8 cellular contexts compared by ENCODE assay signal in the genomic region with DNA sequence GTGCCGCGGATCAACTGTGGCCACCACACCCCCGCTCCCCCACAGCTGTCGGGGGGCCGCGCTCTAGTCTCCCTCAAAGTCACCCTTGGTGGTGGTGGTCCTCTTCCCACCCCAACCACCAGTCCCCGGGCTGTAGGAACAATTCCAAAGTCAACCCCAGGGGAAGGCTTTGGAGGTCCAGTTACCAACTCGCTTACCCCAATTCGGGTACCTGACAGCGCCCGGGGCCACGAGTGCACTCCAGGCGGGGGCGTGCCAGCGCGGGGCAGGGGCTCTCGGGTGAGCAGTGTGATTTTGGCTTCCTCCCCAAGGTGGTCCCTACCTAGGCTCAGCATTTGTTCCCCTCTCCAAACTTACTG. TPM values are rescaled to one million over a fixed set of nuclear protein-coding genes. Genes with fewer than 3 reads are reported as not detected.
A peak's percentile ranks its signal among the peaks of the same experiment; 100 is the strongest.
DNase-seq lines count a peak whose midpoint lies in the region; ATAC-seq, FAIRE-seq and TF ChIP-seq lines count a peak whose summit lies in the region.

No MANE protein-coding gene starts in this region.

- H3K23ac ChIP-seq in mesendoderm (ENCODE audit: low read length), result no peak overlapping the region

- no peak overlapping the region for H4K5ac ChIP-seq in mesendoderm (ENCODE audit: low read length)

- no TSS peak for BruUV-seq in K562 (replicated peaks; lab: Mats Ljungman, UMichigan)

- H3K36me3 ChIP-seq in K562 (ENCODE audit: control insufficient read depth, insufficient read depth, low read length) (no peaks in the 10 kb centered on the region), mesendoderm (ENCODE audit: control insufficient read depth, insufficient read depth, low read length) (no peaks in the 10 kb centered on the region), upper lobe of left lung (no peaks in the 10 kb centered on the region)

- peak overlapping the region; percentile 71 for H3K4me2 ChIP-seq in K562 (ENCODE audit: insufficient read depth, low read length)
- H3K4me2 ChIP-seq in mesendoderm (ENCODE audit: low read length), result peak overlapping the region; percentile 100

- peak overlapping the region; percentile 30 for H2BK5ac ChIP-seq in mesendoderm (ENCODE audit: low read length)

- DNase-seq in RPMI8226 (peak; percentile 19), K562 (ENCODE audit: extremely low read depth in 1 of 4, low spot score in 3 of 4) (peak in 3 of 4 experiments; percentile 52 to 58 (median 56)), mesendoderm (no peak), upper lobe of left lung (peak in 1 of 2 donors; percentile 88), NOMO-1 treated with dmso at 0.1 percent for 144 hours (lab: John Stamatoyannopoulos, UW; ENCODE audit: unreplicated experiment) (no peak), GM20000 (ENCODE audit: low spot score) (no peak)

- TF ChIP-seq CTCF in K562 (IDR thresholded peaks at IDR 0.05 in 2 of 3, conservative IDR thresholded peaks at IDR 0.05 in 1 of 3; ENCODE audit: insufficient read depth in 2 of 3, low read depth in 1 of 3, low read length in 3 of 3), result no peak
- TF ChIP-seq CTCF in upper lobe of left lung (IDR thresholded peaks at IDR 0.05), result no peak
- no peak for TF ChIP-seq CTCF in GM20000 (IDR thresholded peaks at IDR 0.05; ENCODE audit: extremely low read depth, missing control alignments)

- intact Hi-C loops in K562 (cut with micrococcal nuclease), result loop anchor here (1.0 to 5.0 kb wide), 4 partner anchors 46 to 127 kb away; no protein-coding TSS in a partner anchor

- H3K4me1 ChIP-seq in K562 (replicated peaks in 1 of 2; ENCODE audit: control insufficient read depth in 2 of 2, insufficient read depth in 2 of 2, low read length in 2 of 2), result peaks cover 14 to 54% of the 10 kb centered on the region in 2 experiments; a peak in 4 of 5 replicates
- H3K4me1 ChIP-seq in mesendoderm (ENCODE audit: control insufficient read depth, low read depth, low read length), result peaks cover 17% of the 10 kb centered on the region
- H3K4me1 ChIP-seq in upper lobe of left lung, result peaks cover 34 to 51% (median 36%) of the 10 kb centered on the region in 4 donors

- in situ Hi-C loops in K562 (cut with MboI), result no loop called here

- H3K79me1 ChIP-seq in mesendoderm (ENCODE audit: low read length), result peaks cover 9% of the 10 kb centered on the region

- H3K79me2 ChIP-seq in K562 (ENCODE audit: control insufficient read depth, insufficient read depth, low read length) (peaks cover 42% of the 10 kb centered on the region), mesendoderm (ENCODE audit: control insufficient read depth, insufficient read depth, low read length) (peaks cover 39% of the 10 kb centered on the region)

- peak overlapping the region; percentile 95 for H2AFZ ChIP-seq in K562 (ENCODE audit: low read depth, low read length)

- H3K27me3 ChIP-seq in K562 (ENCODE audit: control insufficient read depth in 2 of 2, insufficient read depth in 2 of 2, low read length in 2 of 2) (no peaks in the 10 kb centered on the region), mesendoderm (ENCODE audit: insufficient read depth, low read length, poor library complexity) (no peaks in the 10 kb centered on the region), upper lobe of left lung (no peaks in the 10 kb centered on the region)

- H3K9me1 ChIP-seq in K562 (ENCODE audit: control insufficient read depth, insufficient read depth, low read length), result no peaks in the 10 kb centered on the region

- H2AK5ac ChIP-seq in mesendoderm (ENCODE audit: low read length), result no peak overlapping the region

- CTCF ChIA-PET in K562 (lab: Yijun Ruan, JAX; ENCODE audit: low intra/inter-chr PET ratio), result interaction anchor here (0.7 kb wide), 2 partner anchors 36 to 154 kb away, joined by 3 read pairs; no protein-coding TSS in a partner anchor

- TF ChIP-seq RAD21 in K562 (CRISPR knock-in tag; conservative IDR thresholded peaks at IDR 0.05 in 1 of 2, IDR thresholded peaks at IDR 0.05 in 1 of 2), result no peak

- FAIRE-seq in K562 (lab: Jason Lieb, UNC), result no peak

- H4K8ac ChIP-seq in mesendoderm (ENCODE audit: low read depth, low read length), result no peak overlapping the region

- H3K56ac ChIP-seq in mesendoderm (ENCODE audit: low read length), result peak overlapping the region; percentile 96

- peaks cover 22% of the 10 kb centered on the region; the same call in 1 of the 2 replicates for H4K20me1 ChIP-seq in K562 (replicated peaks; ENCODE audit: control insufficient read depth, insufficient read depth, low read length)

- peak overlapping the region; percentile 95 for H3K18ac ChIP-seq in mesendoderm (ENCODE audit: low read length)

- ATAC-seq in GM21360 (IDR thresholded peaks at IDR 0.05; ENCODE audit: unreplicated experiment) (peak; percentile 3), K562 (peak; percentile 8), upper lobe of left lung (ENCODE audit: low FRiP score in 2 of 2) (no peak), GM21367 (IDR thresholded peaks at IDR 0.05; ENCODE audit: unreplicated experiment) (no peak)

- H2BK15ac ChIP-seq in mesendoderm (replicated peaks; ENCODE audit: low read depth), result no peak overlapping the region

- TF ChIP-seq EP300 in K562 (IDR thresholded peaks at IDR 0.05; ENCODE audit: low read length) (no peak), upper lobe of left lung (IDR thresholded peaks at IDR 0.05) (no peak)

- TF ChIP-seq POLR2A in K562 (conservative IDR thresholded peaks at IDR 0.05), result no peak
- TF ChIP-seq POLR2A in upper lobe of left lung (IDR thresholded peaks at IDR 0.05), result no peak

- WGBS in K562 (ENCODE audit: insufficient coverage, low coverage, missing lambda C conversion rate), result 18% methylated on average over 17 of the region's 17 CpGs
- WGBS in mesendoderm (ENCODE audit: extremely low coverage, insufficient coverage, low lambda C conversion rate), result no CpG with 5 or more reads among the region's 17 CpGs
- WGBS in upper lobe of left lung, 2 donors, result 7% methylated on average over 17 of the region's 17 CpGs; no CpG with 5 or more reads in 1 of the 2 donors

- peak overlapping the region; percentile 64 for H3K4ac ChIP-seq in mesendoderm (ENCODE audit: low read depth, low read length)

- H3K9me3 ChIP-seq in K562 (replicated peaks; ENCODE audit: control insufficient read depth, insufficient read depth, low read depth, low read length), result no peaks in the 10 kb centered on the region
- no peaks in the 10 kb centered on the region for H3K9me3 ChIP-seq in upper lobe of left lung

- H3K27ac ChIP-seq in K562 (ENCODE audit: extremely low read depth, low read depth, low read length) (peak overlapping the region; percentile 84; the same call in 1 of the 3 replicates), mesendoderm (ENCODE audit: low read depth, low read length) (peak overlapping the region; percentile 98), upper lobe of left lung (peak overlapping the region; percentile 95 to 98 (median 98))

- peak overlapping the region; percentile 31 for H2BK120ac ChIP-seq in mesendoderm (ENCODE audit: low read depth, low read length)

- H3K4me3 ChIP-seq in K562, result peak overlapping the region; percentile 83
- peak overlapping the region; percentile 12 for H3K4me3 ChIP-seq in mesendoderm (ENCODE audit: low read length)
- H3K4me3 ChIP-seq in upper lobe of left lung, result peak overlapping the region; percentile 19 to 92 (median 73)

- H3K9ac ChIP-seq in K562 (ENCODE audit: insufficient read depth in 1 of 2, low read depth in 2 of 2, low read length in 2 of 2) (peak overlapping the region; percentile 23 to 92; a peak in 3 of 4 replicates), mesendoderm (ENCODE audit: low read length) (peak overlapping the region; percentile 81)

- POLR2A ChIA-PET in K562 (lab: Yijun Ruan, JAX), result interaction anchor here (0.6 kb wide), 1 partner anchor 111 kb away, joined by 3 read pairs; no protein-coding TSS in a partner anchor

TF ChIP-seq in K562, 482 proteins besides CTCF, POLR2A, EP300 and RAD21 (continues in another document):
- TF ChIP-seq KLF6 (CRISPR knock-in tag; IDR thresholded peaks at IDR 0.05; ENCODE audit: borderline replicate concordance), result no peak

RNA-seq across cellular contexts. Expression of a gene that starts 0.6 kb away (rescaled TPM):
- 31.4 and 71.8 TPM in 2 replicates for total RNA-seq in K562 (2011; cell fraction: chromatin; rRNA removed; ENCODE audit: low replicate concordance)
- total RNA-seq in K562 (2011; cell fraction: nucleolus; rRNA removed), result 28.6 and 32.2 TPM in 2 replicates
- 31.8 and 38.1 TPM in 2 replicates for total RNA-seq in K562 (2011; cell fraction: nucleoplasm; rRNA removed)
- total RNA-seq in K562 (2014; rRNA removed) (7.0 and 7.7 TPM in 2 replicates), K562 (2014; rRNA removed; fragmentation: Illumina TruSeq; extraction: Trizol) (2.6 and 2.8 TPM in 2 replicates), K562 (2015; rRNA removed; fragmentation: Illumina TruSeq; extraction: Trizol) (4.3 and 5.0 TPM in 2 replicates), K562 (2021) (30.3 and 37.3 TPM in 2 replicates), upper lobe of left lung (10 to 100 TPM; 51.0 to 99.2 (median 91.8) TPM)
- polyA plus RNA-seq in K562 (2011; rRNA removed) (3.6 and 6.2 TPM in 2 replicates), K562 (2014; fragmentation: Illumina TruSeq; extraction: Trizol) (22.9 and 25.1 TPM in 2 replicates), K562 (2014; fragmentation: Nextera tagmentation; extraction: Ambion mirVana) (1 to 10 TPM; 1.0 to 1.9 TPM), K562 (2014; rRNA removed) (11.0 and 11.7 TPM in 2 replicates)
- 5.2 and 5.4 TPM in 2 replicates for polyA plus RNA-seq in K562 (2011; cell fraction: cytosol; rRNA removed)
- polyA plus RNA-seq in K562 (2011; cell fraction: nucleus; rRNA removed), result 18.9 and 30.6 TPM in 2 replicates
- polyA plus RNA-seq in K562 (2012), result 23.3 and 39.2 TPM in 2 replicates
- polyA minus RNA-seq in K562 (2011; rRNA and poly(A)+ RNA removed), result 5.8 and 6.7 TPM in 2 replicates
- polyA minus RNA-seq in K562 (2011; cell fraction: cytosol; rRNA and poly(A)+ RNA removed), result 14.9 and 22.3 TPM in 2 replicates
- 17.6 and 22.4 TPM in 2 replicates for polyA minus RNA-seq in K562 (2011; cell fraction: nucleus; rRNA and poly(A)+ RNA removed)
- 23.7 TPM for polyA plus RNA-seq in mesendoderm (2013, experiment 1 of 2)
- polyA plus RNA-seq in mesendoderm (2013, experiment 2 of 2), result 23.1 TPM

Comparison
In these comparisons a context has a peak if more than half of its experiments do, and no peak if none do; other contexts are left out.
1. ATAC-seq: peak in GM21360 (single experiment) and K562 (single experiment); none in upper lobe of left lung (0 of 2) and GM21367 (single experiment).
2. DNase-seq: peak in RPMI8226 (single experiment) and K562 (3 of 4); none in mesendoderm (single experiment), NOMO-1 treated with dmso at 0.1 percent for 144 hours (single experiment) and GM20000 (single experiment).
3. H3K4me3 ChIP-seq: peak in every context shown above with its lines; median percentile 83 in K562; 73 in upper lobe of left lung; 12 in mesendoderm.
4. Peak in every context shown above with its lines, with median percentiles within 50 percentile points of each other: H3K27ac ChIP-seq.